In the genomic region with DNA sequence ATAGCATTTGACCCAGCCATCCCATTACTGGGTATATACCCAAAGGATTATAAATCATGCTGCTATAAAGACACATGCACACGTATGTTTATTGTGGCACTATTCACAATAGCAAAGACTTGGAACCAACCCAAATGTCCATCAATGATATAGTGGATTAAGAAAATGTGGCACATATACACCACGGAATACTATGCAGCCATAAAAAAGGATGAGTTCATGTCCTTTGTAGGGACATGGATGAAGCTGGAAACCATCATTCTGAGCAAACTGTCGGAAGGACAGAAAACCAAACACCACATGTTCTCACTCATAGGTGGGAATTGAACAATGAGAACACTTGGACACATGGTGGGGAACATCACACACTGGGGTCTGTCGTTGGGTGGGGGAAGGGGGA, we compare ENCODE assay signal across 13 cellular contexts. TPM values are rescaled to one million over a fixed set of nuclear protein-coding genes. Genes with fewer than 3 reads are reported as not detected.
"Had no signal": no experiment of that assay in that cellular context is flagged by ENCODE, and none has a peak within 500 bp of the region (broad histone marks: within the 10 kb centered on the region; RNA-seq: fewer than 3 reads in every experiment).

No MANE protein-coding gene starts in this region.

RNA-seq across cellular contexts. Expression of gene PODN, which starts 51.8 kb away (rescaled TPM):
- total RNA-seq: activated B cell treated with CpG ODN at 0.5 μM for 24 hours; activated CD4-positive, alpha-beta memory T cell treated with anti-CD3 and anti-CD28 coated beads for 36 hours; activated CD4-positive, alpha-beta memory T cell treated with anti-CD3 and anti-CD28 coated beads, Interleukin-2, amount 10 ng/mL, durations not matched to agents 7 days and 5 days; activated CD4-positive, alpha-beta T cell treated with anti-CD3 and anti-CD28 coated beads for 36 hours; activated CD4-positive, alpha-beta T cell treated with anti-CD3 and anti-CD28 coated beads, Interleukin-2, amount 10 ng/mL, durations not matched to agents 24 days and 14 days; activated CD4-positive, alpha-beta T cell treated with anti-CD3 and anti-CD28 coated beads, Interleukin-2, amount 10 ng/mL, durations not matched to agents 7 days and 5 days; activated CD8-positive, alpha-beta memory T cell treated with anti-CD3 and anti-CD28 coated beads for 36 hours; activated CD8-positive, alpha-beta memory T cell treated with anti-CD3 and anti-CD28 coated beads, Interleukin-2, amount 10 ng/mL, durations not matched to agents 7 days and 5 days; activated CD8-positive, alpha-beta T cell treated with anti-CD3 and anti-CD28 coated beads for 36 hours; activated CD8-positive, alpha-beta T cell treated with anti-CD3 and anti-CD28 coated beads, Interleukin-2, amount 10 ng/mL, durations not matched to agents 7 days and 5 days; T-helper 1 cell treated with Interleukin-12 subunit alpha and Interleukin-12 subunit beta and Interleukin-4 antibody, amounts not matched to agents 30 ng/mL and 1 ng/mL, for 36 hours; T-helper 17 cell; T-helper 2 cell treated with Interferon-gamma antibody and Interleukin-4, amounts not matched to agents 100 ng/mL and 5 ng/mL, for 36 hours had no signal
